Comparison of ENCODE assay signal across 32 cellular contexts in the genomic region with DNA sequence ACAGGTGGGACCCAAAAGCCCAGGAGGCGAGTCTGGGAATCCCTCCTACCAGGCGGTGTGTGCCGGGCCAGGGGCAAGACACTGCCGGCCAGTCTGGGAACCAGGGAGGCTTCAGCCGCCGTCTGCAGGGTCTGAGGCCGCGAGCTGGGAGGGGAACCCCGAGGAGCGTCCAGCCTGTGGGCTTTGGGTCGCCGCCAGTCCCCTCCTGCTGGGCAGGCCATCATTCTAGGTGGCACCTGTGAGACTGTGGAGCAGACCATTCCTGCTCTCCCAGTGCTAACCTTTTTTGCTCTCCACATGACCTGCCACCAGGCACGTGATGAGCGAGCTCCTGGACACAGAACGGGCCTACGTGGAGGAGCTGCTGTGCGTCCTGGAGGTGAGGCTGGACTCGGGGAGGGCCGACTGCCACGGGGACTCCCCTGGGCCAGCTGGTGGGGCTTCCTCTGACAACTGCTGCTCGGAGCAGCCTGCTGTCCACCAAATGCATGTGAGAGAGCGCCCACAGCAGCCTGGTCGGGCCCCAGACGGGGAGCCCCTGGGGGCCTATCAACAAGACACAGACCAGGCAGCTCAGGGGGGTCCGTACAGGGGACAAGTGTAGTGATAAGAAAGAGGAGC. TPM values are rescaled to one million over a fixed set of nuclear protein-coding genes. Genes with fewer than 3 reads are reported as not detected.
A peak's percentile ranks its signal among the peaks of the same experiment; 100 is the strongest.
DNase-seq lines count a peak whose midpoint lies in the region; ATAC-seq and TF ChIP-seq lines count a peak whose summit lies in the region.
"Had no signal": no experiment of that assay in that cellular context is flagged by ENCODE, and none has a peak within 500 bp of the region (broad histone marks: within the 10 kb centered on the region; RNA-seq: fewer than 3 reads in every experiment).

No MANE protein-coding gene starts in this region.

- ATAC-seq in activated naive CD8-positive, alpha-beta T cell treated with anti-CD3 and anti-CD28 coated beads, Interleukin-2, amount 10 ng/mL, durations not matched to agents 7 days and 5 days (ENCODE audit: low read depth) = no peak
- no peak for ATAC-seq in activated naive CD8-positive, alpha-beta T cell treated with anti-CD3 and anti-CD28 coated beads, Interleukin-2, amount 50 U/mL, for 24 hours
- ATAC-seq: GM12878 had no signal

- no peak for TF ChIP-seq EP300 in Ishikawa (IDR thresholded peaks at IDR 0.05; ENCODE audit: borderline replicate concordance)

- POLR2A ChIA-PET in activated naive CD8-positive, alpha-beta T cell treated with anti-CD3 and anti-CD28 coated beads, Interleukin-2, amount 10 ng/mL, durations not matched to agents 7 days and 5 days (lab: Charles Lee) = no interaction called here

- H3K4me1 Mint-ChIP-seq in activated naive CD8-positive, alpha-beta T cell treated with anti-CD3 and anti-CD28 coated beads, Interleukin-2, amount 10 ng/mL, durations not matched to agents 7 days and 5 days = no peaks in the 10 kb centered on the region
- no peaks in the 10 kb centered on the region for H3K4me1 Mint-ChIP-seq in activated naive CD8-positive, alpha-beta T cell treated with anti-CD3 and anti-CD28 coated beads, Interleukin-2, amount 50 U/mL, for 24 hours
- H3K4me1 Mint-ChIP-seq in osteocyte (ENCODE audit: unreplicated experiment) = no peaks in the 10 kb centered on the region
- H3K4me1 Mint-ChIP-seq: B cell; CD14-positive monocyte; CD8-positive, alpha-beta memory T cell had no signal

- no peaks in the 10 kb centered on the region for H3K27me3 Mint-ChIP-seq in activated naive CD8-positive, alpha-beta T cell treated with anti-CD3 and anti-CD28 coated beads, Interleukin-2, amount 10 ng/mL, durations not matched to agents 7 days and 5 days
- no peaks in the 10 kb centered on the region for H3K27me3 Mint-ChIP-seq in activated naive CD8-positive, alpha-beta T cell treated with anti-CD3 and anti-CD28 coated beads, Interleukin-2, amount 50 U/mL, for 24 hours
- H3K27me3 Mint-ChIP-seq in osteocyte (ENCODE audit: unreplicated experiment) = peaks cover 7% of the 10 kb centered on the region
- H3K27me3 Mint-ChIP-seq: B cell; CD8-positive, alpha-beta memory T cell had no signal

- peak overlapping the region in 43 of 59 donors; percentile 9 to 95 (median 60) for H3K27ac ChIP-seq in dorsolateral prefrontal cortex
- H3K27ac ChIP-seq: 22Rv1, KMS-11, PC-9 had no signal

- H3K4me3 Mint-ChIP-seq in activated naive CD8-positive, alpha-beta T cell treated with anti-CD3 and anti-CD28 coated beads, Interleukin-2, amount 10 ng/mL, durations not matched to agents 7 days and 5 days = no peak overlapping the region
- H3K4me3 Mint-ChIP-seq in activated naive CD8-positive, alpha-beta T cell treated with anti-CD3 and anti-CD28 coated beads, Interleukin-2, amount 50 U/mL, for 24 hours = no peak overlapping the region
- H3K4me3 Mint-ChIP-seq in osteocyte (ENCODE audit: unreplicated experiment) = no peak overlapping the region
- H3K4me3 Mint-ChIP-seq: B cell; CD14-positive monocyte; CD8-positive, alpha-beta memory T cell had no signal

- peak overlapping the region; percentile 42 for H3K27ac Mint-ChIP-seq in activated naive CD8-positive, alpha-beta T cell treated with anti-CD3 and anti-CD28 coated beads, Interleukin-2, amount 10 ng/mL, durations not matched to agents 7 days and 5 days
- no peak overlapping the region for H3K27ac Mint-ChIP-seq in activated naive CD8-positive, alpha-beta T cell treated with anti-CD3 and anti-CD28 coated beads, Interleukin-2, amount 50 U/mL, for 24 hours
- H3K27ac Mint-ChIP-seq in osteocyte (ENCODE audit: unreplicated experiment) = no peak overlapping the region
- H3K27ac Mint-ChIP-seq: B cell; CD8-positive, alpha-beta memory T cell had no signal

- no peaks in the 10 kb centered on the region for H3K27me3 ChIP-seq in dorsolateral prefrontal cortex

- no peak for TF ChIP-seq RAD21 in Ishikawa (IDR thresholded peaks at IDR 0.05; ENCODE audit: low read depth)

- no peaks in the 10 kb centered on the region for H3K9me3 Mint-ChIP-seq in activated naive CD8-positive, alpha-beta T cell treated with anti-CD3 and anti-CD28 coated beads, Interleukin-2, amount 10 ng/mL, durations not matched to agents 7 days and 5 days
- no peaks in the 10 kb centered on the region for H3K9me3 Mint-ChIP-seq in activated naive CD8-positive, alpha-beta T cell treated with anti-CD3 and anti-CD28 coated beads, Interleukin-2, amount 50 U/mL, for 24 hours
- no peaks in the 10 kb centered on the region for H3K9me3 Mint-ChIP-seq in osteocyte (ENCODE audit: unreplicated experiment)
- H3K9me3 Mint-ChIP-seq: CD8-positive, alpha-beta memory T cell had no signal

- no peaks in the 10 kb centered on the region for H3K36me3 Mint-ChIP-seq in activated naive CD8-positive, alpha-beta T cell treated with anti-CD3 and anti-CD28 coated beads, Interleukin-2, amount 10 ng/mL, durations not matched to agents 7 days and 5 days
- no peaks in the 10 kb centered on the region for H3K36me3 Mint-ChIP-seq in activated naive CD8-positive, alpha-beta T cell treated with anti-CD3 and anti-CD28 coated beads, Interleukin-2, amount 50 U/mL, for 24 hours (ENCODE audit: low read depth)
- peaks cover 2% of the 10 kb centered on the region for H3K36me3 Mint-ChIP-seq in osteocyte (ENCODE audit: unreplicated experiment)
- H3K36me3 Mint-ChIP-seq: CD14-positive monocyte had no signal

- no peak overlapping the region for H3K4me3 ChIP-seq in dorsolateral prefrontal cortex
- H3K4me3 ChIP-seq: GM12878, PC-9 had no signal

- intact Hi-C loops in dorsolateral prefrontal cortex (cut with DNase I) (no loop called here), posterior vena cava (cut with DNase I) (no loop called here)

- TF ChIP-seq CTCF in dorsolateral prefrontal cortex (IDR thresholded peaks at IDR 0.05 in 54 of 56, conservative IDR thresholded peaks at IDR 0.05 in 2 of 56; ENCODE audit: low read depth in 1 of 56, partially characterized antibody in 56 of 56) = no peak
- TF ChIP-seq CTCF in osteocyte (IDR thresholded peaks at IDR 0.05) = no peak

- no peak for DNase-seq in activated naive CD8-positive, alpha-beta T cell treated with anti-CD3 and anti-CD28 coated beads, Interleukin-2, amount 10 ng/mL, durations not matched to agents 7 days and 5 days
- DNase-seq in activated naive CD8-positive, alpha-beta T cell treated with anti-CD3 and anti-CD28 coated beads, Interleukin-2, amount 50 U/mL, for 24 hours = no peak
- DNase-seq in dorsolateral prefrontal cortex (no peak), posterior vena cava (ENCODE audit: low spot score) (peak; percentile 65), occipital lobe (lab: John Stamatoyannopoulos, UW) (no peak), osteocyte (ENCODE audit: extremely low spot score, unreplicated experiment) (no peak), islet precursor cell (no peak)
- DNase-seq: DMS 273 treated with DMSO at 0.1 percent for 48 hours; DMS79; EL; GDM1; NCI-H1048; NCI-H1417; NCI-H1694; NCI-H2029 treated with DMSO at 0.1 percent for 48 hours; NCI-H446 treated with DMSO at 0.1 percent for 48 hours; NCI-H526; NCI-H82; NK-92 treated with Interleukin-12 subunit alpha and Interleukin-12 subunit beta, amount 100 ng/mL, for 24 hours; PC-9; RPMI8226; SIG-M5; SK-N-SH had no signal

TF ChIP-seq in Ishikawa, 13 proteins besides CTCF, POLR2A, EP300 and RAD21:
- TF ChIP-seq TEAD4 (IDR thresholded peaks at IDR 0.05) = no peak
- no peak for TF ChIP-seq REST (IDR thresholded peaks at IDR 0.05; ENCODE audit: low read depth)
- no peak for TF ChIP-seq EGR1 (IDR thresholded peaks at IDR 0.05)
- 0 out of 2 replicates have a peak, but pooled peaks have one; percentile 10 for TF ChIP-seq USF1 (IDR thresholded peaks at IDR 0.05)
- no peak for TF ChIP-seq FOXM1 (IDR thresholded peaks at IDR 0.05; ENCODE audit: borderline replicate concordance, low read depth)
- TF ChIP-seq YY1 (IDR thresholded peaks at IDR 0.05; ENCODE audit: low read depth) = no peak
TF ChIP-seq in Ishikawa: peak in this region for 1.

RNA-seq across cellular contexts. Expression of gene F7, which starts 24.6 kb away (rescaled TPM):
- total RNA-seq in activated naive CD8-positive, alpha-beta T cell treated with anti-CD3 and anti-CD28 coated beads, Interleukin-2, amount 10 ng/mL, durations not matched to agents 7 days and 5 days = under 1 TPM in 1 of 2 experiments, not detected in 1; 0.31 TPM
- 1 to 10 TPM in 87 of 120 experiments, under 1 TPM in 32, not detected in 1; 0.19 to 4.5 (median 1.5) TPM for total RNA-seq in dorsolateral prefrontal cortex
- under 1 TPM in 1 of 2 donors, not detected in 1; 0.10 TPM for total RNA-seq in posterior vena cava
- total RNA-seq in occipital lobe = 0.16 TPM
- not detected in 2 replicates for total RNA-seq in osteocyte
- total RNA-seq: B cell, GM12878, H4, PC-9 had no signal

RNA-seq across cellular contexts. Expression of gene F10, which starts 41.6 kb away (rescaled TPM):
- total RNA-seq in activated naive CD8-positive, alpha-beta T cell treated with anti-CD3 and anti-CD28 coated beads, Interleukin-2, amount 10 ng/mL, durations not matched to agents 7 days and 5 days = not detected
- total RNA-seq in dorsolateral prefrontal cortex (1 to 10 TPM in 44 of 120 experiments, under 1 TPM in 58, not detected in 18; 0.29 to 7.1 (median 0.92) TPM), posterior vena cava (10 to 100 TPM; 19.8 to 48.4 TPM), occipital lobe (0.62 TPM), osteocyte (1.8 and 2.0 TPM in 2 replicates)
- total RNA-seq: B cell; CD8-positive, alpha-beta memory T cell; GM12878; H4; HT1080; PC-9 had no signal
